Comparison of ENCODE assay signal across 11 cellular contexts in the genomic region with DNA sequence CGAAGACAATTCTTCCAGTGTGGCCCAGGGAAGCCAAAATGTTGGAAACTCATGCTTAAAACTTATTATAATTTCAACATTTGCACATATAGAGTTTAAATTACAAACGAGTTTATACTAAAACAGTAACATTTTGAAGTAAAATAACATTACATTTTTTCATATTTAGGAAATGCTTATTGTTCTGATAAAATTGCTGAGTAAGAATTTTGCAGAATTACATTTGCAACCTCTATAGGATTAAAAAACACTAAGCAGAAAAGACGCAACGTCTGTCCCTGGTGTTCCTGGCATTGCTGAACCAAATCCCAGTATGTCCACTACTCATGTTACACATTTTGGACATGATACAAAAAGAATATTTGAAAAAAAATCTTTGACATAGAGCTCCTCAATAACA.
"Had no signal": no experiment of that assay in that cellular context is flagged by ENCODE, and none has a peak within 500 bp of the region (broad histone marks: within the 10 kb centered on the region; RNA-seq: fewer than 3 reads in every experiment).

No MANE protein-coding gene starts in this region.

- ATAC-seq: GM23338, HCT116 had no signal

- H3K4me3 Mint-ChIP-seq: GM23338, H9, HFFc6 had no signal

- H3K27ac Mint-ChIP-seq: GM23338, HFFc6 had no signal

- FAIRE-seq: H1, H54 had no signal

- H3K9me3 Mint-ChIP-seq: GM23338, H9, HFFc6 had no signal

- H3K9me3 ChIP-seq: HAP-1 had no signal

- H3K4me1 Mint-ChIP-seq: GM23338, H9 had no signal

- H3K9ac ChIP-seq: GM23248 had no signal

- H3K4me2 ChIP-seq: GM23338 had no signal

- H2AFZ ChIP-seq: GM23248, GM23338 had no signal

- DNase-seq: GM23248, GOT3, H7, H9, HCEC 1CT, HFFc6 had no signal

- H3K4me3 ChIP-seq: GM23248, GM23338, HAP-1 had no signal

- H3K27ac ChIP-seq: GM23248 had no signal

- H3K4me1 ChIP-seq: HAP-1 had no signal

- H3K36me3 ChIP-seq: HAP-1 had no signal
